ENCODE assay signal across 1 cellular context in genomic region chr5:154818459-154819116, GRCh38.
TF ChIP-seq lines count a peak whose summit lies in the region.

No MANE protein-coding gene starts in this region.

TF ChIP-seq in K562, 482 proteins besides CTCF, POLR2A, EP300 and RAD21 (continued from another document):
- TF ChIP-seq ZNF449 (CRISPR knock-in tag; IDR thresholded peaks at IDR 0.05), result no peak
- TF ChIP-seq ZBTB26 (CRISPR knock-in tag; IDR thresholded peaks at IDR 0.05), result no peak
- TF ChIP-seq TFAP4 (CRISPR knock-in tag; IDR thresholded peaks at IDR 0.05; ENCODE audit: borderline replicate concordance), result peak; percentile 64; the same call in 1 of the 2 replicates
- no peak for TF ChIP-seq ZNF398 (CRISPR knock-in tag; IDR thresholded peaks at IDR 0.05)
- no peak for TF ChIP-seq CBX3 (IDR thresholded peaks at IDR 0.05; ENCODE audit: borderline replicate concordance in 1 of 2, low read length in 2 of 2)
- TF ChIP-seq FOXK2 (conservative IDR thresholded peaks at IDR 0.05 in 1 of 2, IDR thresholded peaks at IDR 0.05 in 1 of 2; ENCODE audit: low read depth in 2 of 2), result no peak
- no peak for TF ChIP-seq TCFL5 (CRISPR knock-in tag; conservative IDR thresholded peaks at IDR 0.05)
TF ChIP-seq in K562: peak in this region for 14.
